In genomic region chr7:155295511-155295910, GRCh38 we compare ENCODE assay signal across 1 cellular context.
TF ChIP-seq lines count a peak whose summit lies in the region.

No MANE protein-coding gene starts in this region.

TF ChIP-seq in K562, 482 proteins besides CTCF, POLR2A, EP300 and RAD21:
- TF ChIP-seq HMBOX1 (IDR thresholded peaks at IDR 0.05) (no peak), TEAD4 (IDR thresholded peaks at IDR 0.05; ENCODE audit: low read length) (peak; percentile 16; the same call in 1 of the 2 replicates), TEAD4 (CRISPR knock-in tag; IDR thresholded peaks at IDR 0.05; ENCODE audit: borderline replicate concordance) (no peak), ZFPM2 (CRISPR knock-in tag; IDR thresholded peaks at IDR 0.05) (0 out of 2 replicates have a peak, but pooled peaks have one; percentile 40), SREBF2 (CRISPR knock-in tag; IDR thresholded peaks at IDR 0.05) (no peak), GATAD2A (IDR thresholded peaks at IDR 0.05) (0 out of 2 replicates have a peak, but pooled peaks have one; percentile 9), CBFA2T3 (IDR thresholded peaks at IDR 0.05) (peak; percentile 45), XRCC5 (IDR thresholded peaks at IDR 0.05; ENCODE audit: low read depth, low read length) (peak; percentile 43; the same call in 1 of the 2 replicates), CBFA2T2 (conservative IDR thresholded peaks at IDR 0.05) (0 out of 2 replicates have a peak, but pooled peaks have one; percentile 3)
